8 cellular contexts compared by ENCODE assay signal in the genomic region with DNA sequence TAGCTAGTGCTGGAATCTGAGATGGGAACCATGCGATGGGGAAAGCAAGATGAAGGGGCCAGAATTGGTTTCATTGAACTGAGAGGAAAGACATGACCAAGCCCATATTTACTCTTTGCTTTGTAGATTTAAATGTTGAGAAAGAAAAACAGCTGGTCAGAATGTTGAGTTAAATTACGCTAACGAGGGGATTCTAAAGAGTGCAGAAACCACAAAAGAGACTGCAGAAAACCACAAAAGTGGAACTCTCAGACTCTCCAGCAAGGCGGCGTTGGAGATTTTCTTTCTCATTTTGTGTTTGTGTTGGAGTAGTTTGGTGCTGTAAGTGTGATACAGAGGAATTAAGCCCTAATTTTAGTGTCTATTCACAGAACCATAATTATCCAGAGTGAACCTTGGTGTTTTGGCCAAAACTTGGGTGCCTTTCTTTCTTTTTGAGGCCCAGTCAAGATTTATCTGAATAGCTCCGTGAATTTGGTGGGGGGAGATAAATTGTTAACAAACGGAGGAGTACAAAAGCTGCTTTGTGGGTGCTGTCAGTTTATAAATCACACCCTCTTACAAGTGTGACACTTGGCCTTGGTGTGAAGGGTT. TPM values are rescaled to one million over a fixed set of nuclear protein-coding genes. Genes with fewer than 3 reads are reported as not detected.
DNase-seq lines count a peak whose midpoint lies in the region; ATAC-seq, FAIRE-seq and TF ChIP-seq lines count a peak whose summit lies in the region.

No MANE protein-coding gene starts in this region.

- no peak overlapping the region for H4K8ac ChIP-seq in H1 (ENCODE audit: extremely low read depth, insufficient read depth, low read length)

- H2AFZ ChIP-seq in OCI-LY7 (ENCODE audit: low read length): no peak overlapping the region
- no peak overlapping the region for H2AFZ ChIP-seq in H1 (ENCODE audit: low read length)

- TF ChIP-seq EP300 in H1 (IDR thresholded peaks at IDR 0.05; ENCODE audit: borderline replicate concordance in 1 of 2, low read depth in 2 of 2, low read length in 2 of 2) (no peak), sigmoid colon (IDR thresholded peaks at IDR 0.05) (no peak)

- H3K79me2 ChIP-seq in OCI-LY7 (ENCODE audit: insufficient read depth, low read depth, low read length) (peaks cover 24% of the 10 kb centered on the region; the same call in 1 of the 2 replicates), H1 (ENCODE audit: control insufficient read depth in 1 of 2, insufficient read depth in 2 of 2, low read length in 2 of 2) (peaks cover 6 to 47% of the 10 kb centered on the region in 2 experiments; a peak in 3 of 4 replicates)

- POLR2A ChIA-PET in OCI-LY7 (lab: Charles Lee): interaction anchor here (0.6 to 1.3 kb wide), 2 partner anchors 8 to 22 kb away, joined by 3 read pairs; no protein-coding TSS in a partner anchor
- POLR2A ChIA-PET in H1 (lab: Charles Lee; ENCODE audit: partially characterized antibody): interaction anchor here (0.7 to 9.1 kb wide), 23 partner anchors 8 to 368 kb away, joined by 3 to 98 read pairs (median 5); partner anchors contain the start of genes CCDC9, SLC1A5 and ZC3H4

- H3K4me3 ChIP-seq in OCI-LY7 (ENCODE audit: low read depth, low read length, poor library complexity, severe bottlenecking) (no peak overlapping the region), H1 (ENCODE audit: extremely low read depth in 1 of 4, insufficient read depth in 2 of 4, low read depth in 3 of 4, low read length in 4 of 4) (peak overlapping the region in 2 of 4 experiments; percentile 2 to 36; a peak in 2 of 8 replicates), sigmoid colon (no peak overlapping the region), testis (no peak overlapping the region)

- no peak overlapping the region for H3K56ac ChIP-seq in H1 (replicated peaks; ENCODE audit: insufficient read length, low read depth, low read length)

- no peaks in the 10 kb centered on the region; the same call in 1 of the 2 replicates for H3K23me2 ChIP-seq in H1 (ENCODE audit: low read depth, low read length)

- no peak overlapping the region; the same call in 1 of the 2 replicates for H2BK12ac ChIP-seq in H1 (ENCODE audit: low read depth, low read length)

- no peak for TF ChIP-seq RAD21 in H1 (IDR thresholded peaks at IDR 0.05 in 1 of 2, conservative IDR thresholded peaks at IDR 0.05 in 1 of 2; ENCODE audit: low read depth in 2 of 2, low read length in 2 of 2)

- H4K91ac ChIP-seq in H1 (replicated peaks; ENCODE audit: insufficient read length, low read length): no peak overlapping the region

- TF ChIP-seq CTCF in GM13977 (IDR thresholded peaks at IDR 0.05; ENCODE audit: extremely low read depth, insufficient read depth, missing control alignments) (no peak), OCI-LY7 (conservative IDR thresholded peaks at IDR 0.05; ENCODE audit: low read length) (no peak), H1 (IDR thresholded peaks at IDR 0.05; ENCODE audit: control extremely low read depth in 1 of 3, insufficient read depth in 1 of 3, low read depth in 1 of 3, low read length in 3 of 3) (no peak), sigmoid colon (IDR thresholded peaks at IDR 0.05) (no peak), testis (IDR thresholded peaks at IDR 0.05) (no peak)

- ATAC-seq in HG03378 (IDR thresholded peaks at IDR 0.05; ENCODE audit: unreplicated experiment) (no peak), GM18907 (IDR thresholded peaks at IDR 0.05; ENCODE audit: unreplicated experiment) (no peak)

- no peaks in the 10 kb centered on the region; the same call in 1 of the 2 replicates for H3K79me1 ChIP-seq in H1 (ENCODE audit: low read depth, low read length)

- H2BK120ac ChIP-seq in H1 (replicated peaks; ENCODE audit: low read depth, low read length): no peak overlapping the region

- in situ Hi-C loops in GM13977 (cut with MboI; ENCODE audit: low pct_unique_long_range_greater_than_20kb, low sequenced_read_pairs, unreplicated experiment): no loop called here

- H2BK20ac ChIP-seq in H1 (ENCODE audit: low read length): no peak overlapping the region

- no peak overlapping the region for H3K18ac ChIP-seq in H1 (ENCODE audit: extremely low read depth, low read length)

- intact Hi-C loops in OCI-LY7 (cut with micrococcal nuclease; ENCODE audit: unreplicated experiment): no loop called here
- intact Hi-C loops in sigmoid colon (cut with DNase I): loop anchor here (5.0 kb wide), 1 partner anchor 35 kb away; no protein-coding TSS in a partner anchor
- intact Hi-C loops in testis (cut with DNase I; ENCODE audit: low total_unique reads): loop anchor here (10.0 kb wide), 1 partner anchor 48 kb away; no protein-coding TSS in a partner anchor

- H3K4me1 ChIP-seq in OCI-LY7 (ENCODE audit: insufficient read depth, low read length, poor library complexity, severe bottlenecking) (peaks cover 18% of the 10 kb centered on the region), H1 (replicated peaks in 1 of 4; ENCODE audit: control insufficient read depth in 3 of 4, insufficient read depth in 4 of 4, low read length in 3 of 4) (peaks cover 13 to 21% (median 20%) of the 10 kb centered on the region in 4 experiments), sigmoid colon (peaks cover 0 to 86% (median 82%) of the 10 kb centered on the region in 4 donors), testis (peaks cover 14% of the 10 kb centered on the region)

- H3K4me2 ChIP-seq in OCI-LY7 (ENCODE audit: low read length) (no peak overlapping the region), H1 (ENCODE audit: insufficient read depth in 1 of 2, low read depth in 2 of 2, low read length in 2 of 2) (peak overlapping the region; percentile 69)

- no peaks in the 10 kb centered on the region for H3K27me3 ChIP-seq in H1 (replicated peaks in 1 of 4; ENCODE audit: control insufficient read depth in 3 of 4, extremely low read depth in 1 of 4, insufficient read depth in 3 of 4, low read length in 3 of 4)
- H3K27me3 ChIP-seq in sigmoid colon: no peaks in the 10 kb centered on the region
- no peaks in the 10 kb centered on the region for H3K27me3 ChIP-seq in testis

- H3K14ac ChIP-seq in H1 (ENCODE audit: insufficient read length): no peak overlapping the region

- CTCF ChIA-PET in OCI-LY7 (lab: Charles Lee; ENCODE audit: unreplicated experiment) (no interaction called here), H1 (lab: Charles Lee; ENCODE audit: partially characterized antibody) (interaction anchor here (0.7 to 2.5 kb wide), 9 partner anchors 8 to 165 kb away, joined by 3 to 14 read pairs (median 3); no protein-coding TSS in a partner anchor)

- peaks cover 94% of the 10 kb centered on the region for H3K36me3 ChIP-seq in OCI-LY7 (ENCODE audit: insufficient read depth, low read length)
- peaks cover 21 to 86% (median 49%) of the 10 kb centered on the region in 4 experiments; a peak in 7 of 8 replicates for H3K36me3 ChIP-seq in H1 (ENCODE audit: control insufficient read depth in 2 of 4, insufficient read depth in 4 of 4, low read length in 3 of 4)
- H3K36me3 ChIP-seq in sigmoid colon: peaks cover 0 to 54% (median 5%) of the 10 kb centered on the region in 4 donors
- no peaks in the 10 kb centered on the region for H3K36me3 ChIP-seq in testis (ENCODE audit: low read depth, missing control alignments)

- no peak overlapping the region for H2BK15ac ChIP-seq in H1 (ENCODE audit: low read length)

- H3K4ac ChIP-seq in H1 (replicated peaks; ENCODE audit: insufficient read length, low read depth, low read length): no peak overlapping the region

- H4K20me1 ChIP-seq in OCI-LY7 (ENCODE audit: insufficient read depth, low read length) (peaks cover 5% of the 10 kb centered on the region; the same call in 1 of the 2 replicates), H1 (replicated peaks in 1 of 2; ENCODE audit: control insufficient read depth in 1 of 2, insufficient read depth in 2 of 2, low read length in 2 of 2) (peaks cover 0 to 4% of the 10 kb centered on the region in 2 experiments)

- H2BK5ac ChIP-seq in H1 (ENCODE audit: low read depth, low read length): peak overlapping the region; percentile 19; the same call in 1 of the 2 replicates

- H4K5ac ChIP-seq in H1 (ENCODE audit: insufficient read length, low read depth, low read length): peak overlapping the region; percentile 42

- no peak overlapping the region for H3K23ac ChIP-seq in H1 (ENCODE audit: insufficient read length)

- no peaks in the 10 kb centered on the region for H3K9me3 ChIP-seq in OCI-LY7 (ENCODE audit: low read length)
- no peaks in the 10 kb centered on the region for H3K9me3 ChIP-seq in H1 (ENCODE audit: insufficient read depth in 2 of 2, low read depth in 1 of 2, low read length in 1 of 2)
- no peaks in the 10 kb centered on the region for H3K9me3 ChIP-seq in sigmoid colon
- H3K9me3 ChIP-seq in testis: no peaks in the 10 kb centered on the region

- no peaks in the 10 kb centered on the region for H3K9me2 ChIP-seq in OCI-LY7 (ENCODE audit: insufficient read depth, low read length)

- H3K27ac ChIP-seq in OCI-LY7 (ENCODE audit: low read depth, low read length, poor library complexity, severe bottlenecking): no peak overlapping the region
- H3K27ac ChIP-seq in H1 (ENCODE audit: low read depth, low read length): peak overlapping the region; percentile 82; the same call in 1 of the 2 replicates
- peak overlapping the region; percentile 80 to 89 (median 84) for H3K27ac ChIP-seq in sigmoid colon
- no peak overlapping the region for H3K27ac ChIP-seq in testis

- peak overlapping the region in 1 of 4 experiments; percentile 55; a peak in 1 of 7 replicates for H3K9ac ChIP-seq in H1 (replicated peaks in 1 of 4; ENCODE audit: extremely low read depth in 1 of 4, low read depth in 3 of 4, low read length in 3 of 4)

- TF ChIP-seq POLR2A in H1 (IDR thresholded peaks at IDR 0.05; ENCODE audit: control extremely low read depth in 1 of 2, low read depth in 2 of 2, low read length in 2 of 2) (no peak), sigmoid colon (IDR thresholded peaks at IDR 0.05) (no peak), testis (IDR thresholded peaks at IDR 0.05) (no peak)

- DNase-seq in GM13977 (ENCODE audit: low spot score) (peak; percentile 28), OCI-LY7 (ENCODE audit: low spot score) (no peak), H1 (ENCODE audit: low read depth in 1 of 2, low spot score in 2 of 2) (no peak), sigmoid colon (no peak), testis (no peak), GM19238 (ENCODE audit: insufficient read length, low spot score) (no peak)

- FAIRE-seq in H1 (lab: Jason Lieb, UNC): peak; percentile 13

- WGBS in H1 (ENCODE audit: extremely low coverage in 1 of 2, insufficient coverage in 1 of 2, insufficient read length in 1 of 2, insufficient replicate concordance in 2 of 2, low coverage in 1 of 2, low lambda C conversion rate in 2 of 2, missing lambda C conversion rate in 1 of 2), 2 experiments: 54% methylated on average over 7 of the region's 7 CpGs; no CpG with 5 or more reads in 1 of the 2 experiments
- 5 to 17% methylated on average over 7 of the region's 7 CpGs for WGBS in sigmoid colon, 2 donors
- 65 to 76% methylated on average over 7 of the region's 7 CpGs for WGBS in testis, 2 donors

- BruUV-seq in OCI-LY7 (replicated peaks; lab: Mats Ljungman, UMichigan): TSS peak; percentile 15

- H2AK5ac ChIP-seq in H1 (ENCODE audit: low read depth, low read length): no peak overlapping the region

RNA-seq across cellular contexts. Expression of gene SAE1, which starts 26.3 kb away (rescaled TPM):
- 165 and 185 TPM in 2 replicates for total RNA-seq in OCI-LY7 (2014; rRNA removed; shearing (Covaris generic))
- total RNA-seq in OCI-LY7 (2022) (144 and 150 TPM in 2 replicates), sigmoid colon (100 to 1,000 TPM; 109 to 191 (median 161) TPM), testis (100 to 1,000 TPM; 105 to 124 TPM)
- 268 and 273 TPM in 2 replicates for total RNA-seq in H1 (2021; fragmentation: NEBNext Ultra II Directional; extraction: Animal tissue kit (Norgen Biotek cat#: 25700))
- polyA plus RNA-seq in H1 (2011; rRNA removed) (204 and 213 TPM in 2 replicates), sigmoid colon (10 to 100 TPM; 50.5 to 82.6 (median 57.3) TPM), testis (ENCODE audit: insufficient read depth, low read depth, low replicate concordance) (185 TPM)
- polyA plus RNA-seq in H1 (2011; cell fraction: cytosol; rRNA removed): 282 TPM
- 128 TPM for polyA plus RNA-seq in H1 (2011; cell fraction: nucleus; rRNA removed)
- 252 to 307 TPM (median 272 TPM) in 4 replicates for polyA plus RNA-seq in H1 (2012, experiment 1 of 2)
- 223 TPM for polyA plus RNA-seq in H1 (2012, experiment 2 of 2)
- 207 TPM for polyA plus RNA-seq in H1 (2013, experiment 1 of 2)
- 212 TPM for polyA plus RNA-seq in H1 (2013, experiment 2 of 2)
- polyA minus RNA-seq in H1 (2011; rRNA and poly(A)+ RNA removed): 127 and 143 TPM in 2 replicates
- 79.1 TPM for polyA minus RNA-seq in H1 (2011; cell fraction: cytosol; rRNA and poly(A)+ RNA removed)
- 38.4 TPM for polyA minus RNA-seq in H1 (2011; cell fraction: nucleus; rRNA and poly(A)+ RNA removed)

RNA-seq across cellular contexts. Expression of gene ZC3H4, which starts 43.4 kb away (rescaled TPM):
- 16.6 and 23.0 TPM in 2 replicates for total RNA-seq in OCI-LY7 (2014; rRNA removed; shearing (Covaris generic))
- total RNA-seq in OCI-LY7 (2022) (76.8 and 80.9 TPM in 2 replicates), sigmoid colon (10 to 100 TPM; 19.3 to 25.3 (median 21.8) TPM), testis (10 to 100 TPM; 45.2 to 47.3 TPM)
- total RNA-seq in H1 (2021; fragmentation: NEBNext Ultra II Directional; extraction: Animal tissue kit (Norgen Biotek cat#: 25700)): 92.0 and 104 TPM in 2 replicates
- polyA plus RNA-seq in H1 (2011; rRNA removed) (6.6 and 9.8 TPM in 2 replicates), sigmoid colon (10 to 100 TPM in 1 of 3 donors, 1 to 10 TPM in 2; 5.4 to 21.9 (median 6.7) TPM), testis (ENCODE audit: insufficient read depth, low read depth, low replicate concordance) (25.4 TPM)
- polyA plus RNA-seq in H1 (2011; cell fraction: cytosol; rRNA removed): 8.5 TPM
- 22.5 TPM for polyA plus RNA-seq in H1 (2011; cell fraction: nucleus; rRNA removed)
- polyA plus RNA-seq in H1 (2012, experiment 1 of 2): 35.8 to 57.1 TPM (median 46.0 TPM) in 4 replicates
- polyA plus RNA-seq in H1 (2012, experiment 2 of 2): 21.2 TPM
- 34.8 TPM for polyA plus RNA-seq in H1 (2013, experiment 1 of 2)
- 33.0 TPM for polyA plus RNA-seq in H1 (2013, experiment 2 of 2)
- 17.8 and 22.5 TPM in 2 replicates for polyA minus RNA-seq in H1 (2011; rRNA and poly(A)+ RNA removed)
- 32.1 TPM for polyA minus RNA-seq in H1 (2011; cell fraction: cytosol; rRNA and poly(A)+ RNA removed)
- polyA minus RNA-seq in H1 (2011; cell fraction: nucleus; rRNA and poly(A)+ RNA removed): 20.7 TPM

Comparison
In these comparisons a context has a peak if more than half of its experiments do, and no peak if none do; other contexts are left out.
1. H3K27ac ChIP-seq: peak in H1 (single experiment) and sigmoid colon (4 of 4); none in OCI-LY7 (single experiment) and testis (0 of 2).